ENCODE assay signal across 26 cellular contexts in the genomic region with DNA sequence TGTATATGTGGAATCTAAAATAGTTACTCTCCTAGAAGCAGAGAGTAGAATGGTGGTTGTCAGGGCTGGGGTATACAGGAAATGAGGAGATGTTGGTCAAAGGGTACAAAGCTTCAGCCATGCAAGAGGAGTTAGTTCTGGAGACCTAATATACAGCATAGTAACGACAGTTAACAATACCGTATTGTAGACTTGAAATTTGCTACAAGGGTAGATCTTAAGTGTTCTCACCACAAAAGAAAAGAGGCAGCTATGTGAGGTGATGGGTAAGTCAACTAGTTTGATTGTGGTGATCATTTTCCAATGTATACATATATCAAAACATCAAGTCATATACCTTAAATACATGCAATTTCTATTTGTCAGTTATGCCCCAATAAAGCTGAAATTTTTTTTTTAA.
A peak's percentile ranks its signal among the peaks of the same experiment; 100 is the strongest.
DNase-seq lines count a peak whose midpoint lies in the region; ATAC-seq, FAIRE-seq and TF ChIP-seq lines count a peak whose summit lies in the region.
"Had no signal": no experiment of that assay in that cellular context is flagged by ENCODE, and none has a peak within 500 bp of the region (broad histone marks: within the 10 kb centered on the region; RNA-seq: fewer than 3 reads in every experiment).

No MANE protein-coding gene starts in this region.

- H3K27me3 ChIP-seq in RWPE2 (ENCODE audit: insufficient read depth, poor library complexity, severe bottlenecking) (no peaks in the 10 kb centered on the region), left lung (no peaks in the 10 kb centered on the region), skeletal muscle tissue (ENCODE audit: control insufficient read depth in 3 of 3, insufficient read depth in 3 of 3, low read length in 3 of 3) (no peaks in the 10 kb centered on the region), small intestine (ENCODE audit: control insufficient read depth in 2 of 2, insufficient read depth in 2 of 2, low read length in 2 of 2) (peaks cover 0 to 3% of the 10 kb centered on the region in 2 donors)
- H3K27me3 ChIP-seq: BLaER1, sigmoid colon had no signal

- H3K27me3 Mint-ChIP-seq in CD14-positive monocyte (ENCODE audit: low read depth in 3 of 3): no peaks in the 10 kb centered on the region

- peak overlapping the region; percentile 60 to 95 (median 85) for H3K27ac Mint-ChIP-seq in CD14-positive monocyte
- H3K27ac Mint-ChIP-seq: activated CD8-positive, alpha-beta memory T cell treated with anti-CD3 and anti-CD28 coated beads, Interleukin-2, amount 10 ng/mL, durations not matched to agents 7 days and 5 days; activated naive CD4-positive, alpha-beta T cell treated with anti-CD3 and anti-CD28 coated beads, Interleukin-2, amount 10 ng/mL, durations not matched to agents 7 days and 5 days; IgD-negative memory B cell; progenitor cell of endocrine pancreas had no signal

- H3K4me3 ChIP-seq in RWPE2 (ENCODE audit: severe bottlenecking) (no peak overlapping the region), left lung (no peak overlapping the region), skeletal muscle tissue (ENCODE audit: low read length in 3 of 3) (no peak overlapping the region), small intestine (ENCODE audit: low read depth in 1 of 2, low read length in 2 of 2) (no peak overlapping the region)
- H3K4me3 ChIP-seq: BLaER1, sigmoid colon had no signal

- H3K27ac ChIP-seq in RWPE2 (ENCODE audit: poor library complexity, severe bottlenecking) (peak overlapping the region; percentile 44), left lung (peak overlapping the region; percentile 51 to 92), skeletal muscle tissue (ENCODE audit: low read depth, low read length) (peak overlapping the region; percentile 25), small intestine (ENCODE audit: low read depth in 1 of 2, low read length in 1 of 2) (no peak overlapping the region)
- H3K27ac ChIP-seq: BLaER1, WERI-Rb-1 had no signal

- H3K4me1 ChIP-seq in RWPE2 (ENCODE audit: insufficient read depth, poor library complexity, severe bottlenecking): peaks cover 13% of the 10 kb centered on the region
- H3K4me1 ChIP-seq in left lung: peaks cover 29 to 59% of the 10 kb centered on the region in 2 donors
- H3K4me1 ChIP-seq in skeletal muscle tissue (ENCODE audit: control insufficient read depth in 3 of 3, insufficient read depth in 3 of 3, low read length in 3 of 3): peaks cover 0 to 8% (median 0%) of the 10 kb centered on the region in 3 donors
- H3K4me1 ChIP-seq in small intestine (ENCODE audit: control insufficient read depth in 2 of 2, insufficient read depth in 1 of 2, low read depth in 1 of 2, low read length in 1 of 2): no peaks in the 10 kb centered on the region
- H3K4me1 ChIP-seq: BLaER1, Caco-2 had no signal

- H3K4me3 Mint-ChIP-seq in CD14-positive monocyte: no peak overlapping the region
- H3K4me3 Mint-ChIP-seq: activated CD8-positive, alpha-beta memory T cell treated with anti-CD3 and anti-CD28 coated beads, Interleukin-2, amount 10 ng/mL, durations not matched to agents 7 days and 5 days; activated naive CD4-positive, alpha-beta T cell treated with anti-CD3 and anti-CD28 coated beads, Interleukin-2, amount 10 ng/mL, durations not matched to agents 7 days and 5 days; IgD-negative memory B cell had no signal

- no peak for FAIRE-seq in small intestine (lab: Jason Lieb, UNC)
- FAIRE-seq: endothelial cell of umbilical vein, GM12892 had no signal

- H3K9me3 ChIP-seq in RWPE2 (ENCODE audit: severe bottlenecking) (no peaks in the 10 kb centered on the region), left lung (no peaks in the 10 kb centered on the region), skeletal muscle tissue (ENCODE audit: control insufficient read depth in 3 of 3, low read length in 3 of 3) (no peaks in the 10 kb centered on the region), small intestine (ENCODE audit: control insufficient read depth, low read depth) (no peaks in the 10 kb centered on the region)
- H3K9me3 ChIP-seq: BLaER1, sigmoid colon had no signal

- peaks cover 10% of the 10 kb centered on the region in 2 donors for H3K36me3 Mint-ChIP-seq in CD14-positive monocyte
- H3K36me3 Mint-ChIP-seq: activated CD8-positive, alpha-beta memory T cell treated with anti-CD3 and anti-CD28 coated beads, Interleukin-2, amount 10 ng/mL, durations not matched to agents 7 days and 5 days; activated naive CD4-positive, alpha-beta T cell treated with anti-CD3 and anti-CD28 coated beads, Interleukin-2, amount 10 ng/mL, durations not matched to agents 7 days and 5 days; IgD-negative memory B cell had no signal

- no peaks in the 10 kb centered on the region for H3K36me3 ChIP-seq in RWPE2 (ENCODE audit: low read depth)
- H3K36me3 ChIP-seq in left lung: no peaks in the 10 kb centered on the region
- H3K36me3 ChIP-seq in skeletal muscle tissue (ENCODE audit: control insufficient read depth in 3 of 3, insufficient read depth in 3 of 3, low read length in 3 of 3): no peaks in the 10 kb centered on the region
- H3K36me3 ChIP-seq in small intestine (ENCODE audit: control insufficient read depth in 2 of 2, insufficient read depth in 2 of 2, low read length in 2 of 2): no peaks in the 10 kb centered on the region
- H3K36me3 ChIP-seq: BLaER1, sigmoid colon, WERI-Rb-1 had no signal

- H3K9me3 Mint-ChIP-seq in CD14-positive monocyte: peaks cover 0 to 6% (median 0%) of the 10 kb centered on the region in 7 donors
- H3K9me3 Mint-ChIP-seq: activated naive CD4-positive, alpha-beta T cell treated with anti-CD3 and anti-CD28 coated beads, Interleukin-2, amount 10 ng/mL, durations not matched to agents 7 days and 5 days had no signal

- H3K4me1 Mint-ChIP-seq in CD14-positive monocyte: peaks cover 83% of the 10 kb centered on the region
- H3K4me1 Mint-ChIP-seq: activated naive CD4-positive, alpha-beta T cell treated with anti-CD3 and anti-CD28 coated beads, Interleukin-2, amount 10 ng/mL, durations not matched to agents 7 days and 5 days had no signal

- WGBS in small intestine, 3 donors: 83 to 90% (median 89%) methylated on average over 2 of the region's 2 CpGs

- no peak for DNase-seq in CD14-positive monocyte (ENCODE audit: low spot score)
- DNase-seq in RWPE2 (ENCODE audit: low spot score): no peak
- DNase-seq in left lung: no peak
- DNase-seq in activated T-cell treated with anti-CD3 and anti-CD28 coated beads, Interleukin-2, amount 50 U/mL, for 48 hours: no peak
- no peak for DNase-seq in SK-N-DZ (ENCODE audit: low spot score)
- no peak for DNase-seq in posterior cingulate gyrus
- no peak for DNase-seq in small intestine
- DNase-seq: activated CD4-positive, alpha-beta T cell treated with anti-CD3 and anti-CD28 coated beads, Interleukin-2, amount 50 U/mL, for 1 hour; activated CD8-positive, alpha-beta memory T cell treated with anti-CD3 and anti-CD28 coated beads, Interleukin-2, amount 10 ng/mL, durations not matched to agents 7 days and 5 days; activated naive CD4-positive, alpha-beta T cell treated with anti-CD3 and anti-CD28 coated beads, Interleukin-2, amount 10 ng/mL, durations not matched to agents 7 days and 5 days; amygdala; Caco-2; DND-41; left colon; NCI-H1105; NCI-H2029 treated with DMSO at 0.1 percent for 48 hours; NCI-H2227 treated with DMSO at 0.1 percent for 48 hours; NCI-H748 treated with DMSO at 0.1 percent for 48 hours; sigmoid colon; WERI-Rb-1 had no signal

- TF ChIP-seq CTCF in CD14-positive monocyte (IDR thresholded peaks at IDR 0.05) (no peak), RWPE2 (IDR thresholded peaks at IDR 0.05; ENCODE audit: poor library complexity, severe bottlenecking) (no peak), left lung (IDR thresholded peaks at IDR 0.05) (no peak)

- intact Hi-C loops in CD14-positive monocyte (cut with micrococcal nuclease) (no loop called here), left lung (cut with DNase I) (no loop called here), posterior cingulate gyrus (cut with DNase I) (no loop called here)

- ATAC-seq in RWPE2 (ENCODE audit: low read depth) (no peak), left lung (no peak)
- ATAC-seq: activated CD8-positive, alpha-beta memory T cell treated with anti-CD3 and anti-CD28 coated beads, Interleukin-2, amount 10 ng/mL, durations not matched to agents 7 days and 5 days had no signal

- H3K9ac ChIP-seq in skeletal muscle tissue (ENCODE audit: low read depth in 1 of 3, low read length in 3 of 3): no peak overlapping the region
- H3K9ac ChIP-seq: BLaER1 had no signal

Comparison
In these comparisons a context has a peak if more than half of its experiments do, and no peak if none do; other contexts are left out.
1. H3K27ac ChIP-seq: peak in RWPE2 (single experiment), left lung (2 of 2) and skeletal muscle tissue (single experiment); none in small intestine (0 of 2).